17 cellular contexts compared by ENCODE assay signal in the genomic region with DNA sequence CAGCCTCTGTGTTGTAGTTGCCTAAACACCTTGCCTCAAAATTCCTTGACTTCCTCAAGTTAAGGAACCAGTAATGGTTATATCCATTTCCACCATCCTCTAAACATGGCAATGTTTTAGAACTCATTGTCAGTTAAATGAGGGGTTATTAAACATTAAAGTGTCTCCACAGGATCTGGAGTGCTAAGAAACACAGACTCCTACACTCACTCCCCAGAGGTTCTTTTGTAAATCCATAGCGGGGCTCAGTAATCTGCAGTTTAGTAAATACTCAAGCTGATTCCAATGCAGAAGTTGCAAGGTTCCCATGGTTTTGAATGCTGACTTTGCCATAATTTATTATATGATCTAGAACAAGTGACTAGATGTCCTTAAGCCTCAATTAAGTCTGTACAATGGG.
DNase-seq lines count a peak whose midpoint lies in the region; ATAC-seq and TF ChIP-seq lines count a peak whose summit lies in the region.
"Had no signal": no experiment of that assay in that cellular context is flagged by ENCODE, and none has a peak within 500 bp of the region (broad histone marks: within the 10 kb centered on the region; RNA-seq: fewer than 3 reads in every experiment).

No MANE protein-coding gene starts in this region.

- H3K36me3 ChIP-seq in A673 (ENCODE audit: insufficient read depth, low read length, poor library complexity, severe bottlenecking) (no peaks in the 10 kb centered on the region), HUES6 (ENCODE audit: control insufficient read depth, insufficient read depth, low read length) (no peaks in the 10 kb centered on the region), iPS-20b (ENCODE audit: insufficient read depth, low read depth, low read length) (no peaks in the 10 kb centered on the region)

- intact Hi-C loops in A673 (cut with micrococcal nuclease; ENCODE audit: unreplicated experiment), result no loop called here

- no peak for TF ChIP-seq CTCF in A673 (conservative IDR thresholded peaks at IDR 0.05; ENCODE audit: low read depth, low read length)
- TF ChIP-seq CTCF in WTC11 (IDR thresholded peaks at IDR 0.05), result no peak

- no peak overlapping the region for H3K4me3 Mint-ChIP-seq in WTC11
- H3K4me3 Mint-ChIP-seq: CD4-positive, alpha-beta memory T cell had no signal

- peaks cover 66% of the 10 kb centered on the region for H3K27me3 Mint-ChIP-seq in WTC11 (ENCODE audit: low read depth)

- H3K27me3 ChIP-seq in A673 (replicated peaks; ENCODE audit: insufficient read depth, low read depth, low read length, poor library complexity), result no peaks in the 10 kb centered on the region
- no peaks in the 10 kb centered on the region for H3K27me3 ChIP-seq in HUES6 (ENCODE audit: control insufficient read depth, insufficient read depth, low read length)
- H3K27me3 ChIP-seq in iPS-20b (ENCODE audit: insufficient read depth, low read length), result no peaks in the 10 kb centered on the region

- no peak overlapping the region for H3K9ac ChIP-seq in HUES6 (ENCODE audit: low read length)
- H3K9ac ChIP-seq in iPS-20b (ENCODE audit: low read depth, low read length), result no peak overlapping the region

- CTCF ChIA-PET in A673 (lab: Charles Lee), result no interaction called here
- CTCF ChIA-PET in WTC11 (lab: Charles Lee), result interaction anchor here (0.9 to 1.2 kb wide), 2 partner anchors 10 to 28 kb away, joined by 3 to 5 read pairs; no protein-coding TSS in a partner anchor

- H3K27ac ChIP-seq in A673 (ENCODE audit: low read depth, low read length, poor library complexity, severe bottlenecking) (no peak overlapping the region), HUES6 (ENCODE audit: low read depth, low read length) (0 out of 2 replicates have a peak overlapping the region, but pooled peaks have one; percentile 3), iPS-20b (ENCODE audit: low read length) (no peak overlapping the region)
- H3K27ac ChIP-seq: 22Rv1 had no signal

- ATAC-seq in WTC11, result peak; percentile 60; the same call in 1 of the 2 replicates
- no peak for ATAC-seq in HG03095 (IDR thresholded peaks at IDR 0.05; ENCODE audit: unreplicated experiment)
- ATAC-seq in GM18870 (IDR thresholded peaks at IDR 0.05; ENCODE audit: unreplicated experiment), result no peak
- ATAC-seq: HCT116 had no signal

- peaks cover 34% of the 10 kb centered on the region for H3K4me1 Mint-ChIP-seq in WTC11
- H3K4me1 Mint-ChIP-seq: CD4-positive, alpha-beta memory T cell had no signal

- no peak overlapping the region for H3K4me3 ChIP-seq in A673 (ENCODE audit: low read depth, low read length, poor library complexity, severe bottlenecking)
- H3K4me3 ChIP-seq in HUES6 (ENCODE audit: low read depth, low read length), result no peak overlapping the region
- H3K4me3 ChIP-seq in iPS-20b (ENCODE audit: low read length), result peak overlapping the region; percentile 14; the same call in 1 of the 2 replicates

- no peaks in the 10 kb centered on the region for H3K36me3 Mint-ChIP-seq in WTC11
- H3K36me3 Mint-ChIP-seq: CD4-positive, alpha-beta memory T cell had no signal

- H3K9me3 ChIP-seq in A673 (ENCODE audit: low read depth, low read length, poor library complexity, severe bottlenecking), result no peaks in the 10 kb centered on the region
- no peaks in the 10 kb centered on the region for H3K9me3 ChIP-seq in HUES6 (ENCODE audit: control insufficient read depth, insufficient read depth, low read depth, low read length)
- no peaks in the 10 kb centered on the region; the same call in 1 of the 2 replicates for H3K9me3 ChIP-seq in iPS-20b (ENCODE audit: insufficient read depth, low read depth, low read length)

- no peaks in the 10 kb centered on the region for H3K9me3 Mint-ChIP-seq in WTC11
- H3K9me3 Mint-ChIP-seq: H9 had no signal

- no TSS peak for BruUV-seq in A673 (replicated peaks; lab: Mats Ljungman, UMichigan)

- H3K27ac Mint-ChIP-seq in WTC11, result no peak overlapping the region
- H3K27ac Mint-ChIP-seq: CD4-positive, alpha-beta memory T cell; H9 had no signal

- POLR2A ChIA-PET in A673 (lab: Charles Lee; ENCODE audit: low non-redundant PET), result no interaction called here
- POLR2A ChIA-PET in WTC11 (lab: Charles Lee), result no interaction called here

- DNase-seq in A673 (ENCODE audit: low spot score), result peak; percentile 12
- no peak for DNase-seq in WTC11 (ENCODE audit: low spot score)
- DNase-seq in retina, result no peak
- DNase-seq: C1 segment of cervical spinal cord; Calu3; CD4-positive, alpha-beta memory T cell; COR-L47; DMS53; DMS79 treated with DMSO at 0.1 percent for 48 hours; GF-D8; H9 had no signal

- H3K4me1 ChIP-seq in A673 (ENCODE audit: insufficient read depth, low read length, poor library complexity, severe bottlenecking) (no peaks in the 10 kb centered on the region), HUES6 (ENCODE audit: control insufficient read depth, insufficient read depth, low read length) (peaks cover 23% of the 10 kb centered on the region), iPS-20b (ENCODE audit: insufficient read depth, low read length) (peaks cover 26% of the 10 kb centered on the region)

TF ChIP-seq in WTC11, 78 proteins besides CTCF, POLR2A, EP300 and RAD21:
- TF ChIP-seq, protein P1, sequence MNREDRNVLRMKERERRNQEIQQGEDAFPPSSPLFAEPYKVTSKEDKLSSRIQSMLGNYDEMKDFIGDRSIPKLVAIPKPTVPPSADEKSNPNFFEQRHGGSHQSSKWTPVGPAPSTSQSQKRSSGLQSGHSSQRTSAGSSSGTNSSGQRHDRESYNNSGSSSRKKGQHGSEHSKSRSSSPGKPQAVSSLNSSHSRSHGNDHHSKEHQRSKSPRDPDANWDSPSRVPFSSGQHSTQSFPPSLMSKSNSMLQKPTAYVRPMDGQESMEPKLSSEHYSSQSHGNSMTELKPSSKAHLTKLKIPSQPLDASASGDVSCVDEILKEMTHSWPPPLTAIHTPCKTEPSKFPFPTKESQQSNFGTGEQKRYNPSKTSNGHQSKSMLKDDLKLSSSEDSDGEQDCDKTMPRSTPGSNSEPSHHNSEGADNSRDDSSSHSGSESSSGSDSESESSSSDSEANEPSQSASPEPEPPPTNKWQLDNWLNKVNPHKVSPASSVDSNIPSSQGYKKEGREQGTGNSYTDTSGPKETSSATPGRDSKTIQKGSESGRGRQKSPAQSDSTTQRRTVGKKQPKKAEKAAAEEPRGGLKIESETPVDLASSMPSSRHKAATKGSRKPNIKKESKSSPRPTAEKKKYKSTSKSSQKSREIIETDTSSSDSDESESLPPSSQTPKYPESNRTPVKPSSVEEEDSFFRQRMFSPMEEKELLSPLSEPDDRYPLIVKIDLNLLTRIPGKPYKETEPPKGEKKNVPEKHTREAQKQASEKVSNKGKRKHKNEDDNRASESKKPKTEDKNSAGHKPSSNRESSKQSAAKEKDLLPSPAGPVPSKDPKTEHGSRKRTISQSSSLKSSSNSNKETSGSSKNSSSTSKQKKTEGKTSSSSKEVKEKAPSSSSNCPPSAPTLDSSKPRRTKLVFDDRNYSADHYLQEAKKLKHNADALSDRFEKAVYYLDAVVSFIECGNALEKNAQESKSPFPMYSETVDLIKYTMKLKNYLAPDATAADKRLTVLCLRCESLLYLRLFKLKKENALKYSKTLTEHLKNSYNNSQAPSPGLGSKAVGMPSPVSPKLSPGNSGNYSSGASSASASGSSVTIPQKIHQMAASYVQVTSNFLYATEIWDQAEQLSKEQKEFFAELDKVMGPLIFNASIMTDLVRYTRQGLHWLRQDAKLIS (CRISPR knock-in tag; IDR thresholded peaks at IDR 0.05; ENCODE audit: borderline replicate concordance), result no peak
- TF ChIP-seq, protein P2, sequence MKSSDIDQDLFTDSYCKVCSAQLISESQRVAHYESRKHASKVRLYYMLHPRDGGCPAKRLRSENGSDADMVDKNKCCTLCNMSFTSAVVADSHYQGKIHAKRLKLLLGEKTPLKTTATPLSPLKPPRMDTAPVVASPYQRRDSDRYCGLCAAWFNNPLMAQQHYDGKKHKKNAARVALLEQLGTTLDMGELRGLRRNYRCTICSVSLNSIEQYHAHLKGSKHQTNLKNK (CRISPR knock-in tag; IDR thresholded peaks at IDR 0.05), result peak; percentile 72; the same call in 1 of the 2 replicates
